8 cellular contexts compared by ENCODE assay signal in genomic region chr10:70233939-70234300, GRCh38. TPM values are rescaled to one million over a fixed set of nuclear protein-coding genes. Genes with fewer than 3 reads are reported as not detected.
DNase-seq lines count a peak whose midpoint lies in the region; ATAC-seq, FAIRE-seq and TF ChIP-seq lines count a peak whose summit lies in the region.

No MANE protein-coding gene starts in this region.

- BruUV-seq in A673 (replicated peaks; lab: Mats Ljungman, UMichigan): no TSS peak

- peak overlapping the region; percentile 86 for H3K27ac ChIP-seq in A673 (ENCODE audit: low read depth, low read length, poor library complexity, severe bottlenecking)
- no peak overlapping the region for H3K27ac ChIP-seq in brain microvascular endothelial cell

- H3K9me3 ChIP-seq in A673 (ENCODE audit: low read depth, low read length, poor library complexity, severe bottlenecking) (no peaks in the 10 kb centered on the region), mucosa of stomach (ENCODE audit: control insufficient read depth, low read length) (no peaks in the 10 kb centered on the region)

- no peaks in the 10 kb centered on the region for H3K27me3 ChIP-seq in A673 (replicated peaks; ENCODE audit: insufficient read depth, low read depth, low read length, poor library complexity)
- no peaks in the 10 kb centered on the region for H3K27me3 ChIP-seq in brain microvascular endothelial cell (replicated peaks)
- no peaks in the 10 kb centered on the region for H3K27me3 ChIP-seq in mucosa of stomach (ENCODE audit: control insufficient read depth, insufficient read depth, low read length)

- H3K4me3 ChIP-seq in A673 (ENCODE audit: low read depth, low read length, poor library complexity, severe bottlenecking) (peak overlapping the region; percentile 88), HFF-Myc (replicated peaks; ENCODE audit: low read depth, low read length) (peak overlapping the region; percentile 85), brain microvascular endothelial cell (ENCODE audit: low read depth, low read length) (peak overlapping the region; percentile 82), mucosa of stomach (ENCODE audit: low read length) (peak overlapping the region; percentile 93)

- H3K4me1 ChIP-seq in A673 (ENCODE audit: insufficient read depth, low read length, poor library complexity, severe bottlenecking) (peaks cover 9% of the 10 kb centered on the region), mucosa of stomach (ENCODE audit: control insufficient read depth, insufficient read depth, low read length) (peaks cover 12% of the 10 kb centered on the region)

- POLR2A ChIA-PET in A673 (lab: Charles Lee; ENCODE audit: low non-redundant PET): interaction anchor here (0.6 kb wide), 1 partner anchor 42 kb away, joined by 9 read pairs; no protein-coding TSS in a partner anchor

- intact Hi-C loops in A673 (cut with micrococcal nuclease; ENCODE audit: unreplicated experiment): no loop called here

- ATAC-seq in GM21723 (IDR thresholded peaks at IDR 0.05; ENCODE audit: unreplicated experiment): no peak

- CTCF ChIA-PET in A673 (lab: Charles Lee): interaction anchor here (0.7 to 0.9 kb wide), 2 partner anchors 12 to 1722 kb away, joined by 3 to 5 read pairs; no protein-coding TSS in a partner anchor

- in situ Hi-C loops in brain microvascular endothelial cell (cut with HindIII; ENCODE audit: low pct_ligation_motif_present, low sequenced_read_pairs): no loop called here

- FAIRE-seq in urothelium cell line (lab: Jason Lieb, UNC): no peak

- H3K36me3 ChIP-seq in A673 (ENCODE audit: insufficient read depth, low read length, poor library complexity, severe bottlenecking): peaks cover 16% of the 10 kb centered on the region
- H3K36me3 ChIP-seq in brain microvascular endothelial cell (replicated peaks): peaks cover 3% of the 10 kb centered on the region
- H3K36me3 ChIP-seq in mucosa of stomach (ENCODE audit: control insufficient read depth, insufficient read depth, low read length): no peaks in the 10 kb centered on the region

- no peak for TF ChIP-seq CTCF in A673 (conservative IDR thresholded peaks at IDR 0.05; ENCODE audit: low read depth, low read length)
- no peak for TF ChIP-seq CTCF in HFF-Myc (IDR thresholded peaks at IDR 0.05; ENCODE audit: low read depth, low read length, missing control alignments)
- no peak for TF ChIP-seq CTCF in brain microvascular endothelial cell (IDR thresholded peaks at IDR 0.05; ENCODE audit: low read depth, low read length, missing control alignments)

- DNase-seq in A673 (ENCODE audit: low spot score) (no peak), HFF-Myc (ENCODE audit: extremely low read depth, low read depth) (no peak), brain microvascular endothelial cell (no peak), NCI-H187 treated with DMSO at 0.1 percent for 48 hours (lab: John Stamatoyannopoulos, UW) (no peak), urothelium cell line (ENCODE audit: low spot score) (no peak), NCI-H1436 (lab: John Stamatoyannopoulos, UW) (no peak)

- H3K9ac ChIP-seq in mucosa of stomach (ENCODE audit: low read length): peak overlapping the region; percentile 98

RNA-seq across cellular contexts. Expression of gene PPA1, which starts 0.7 kb away (rescaled TPM):
- total RNA-seq in A673 (2021): 322 and 351 TPM in 2 replicates

RNA-seq across cellular contexts. Expression of gene NPFFR1, which starts 49.9 kb away (rescaled TPM):
- 0.02 TPM in 1 of 2 replicates, not detected in the other for total RNA-seq in A673 (2021)
